ENCODE assay signal across 10 cellular contexts in genomic region chr1:234755449-234755863, GRCh38.
DNase-seq lines count a peak whose midpoint lies in the region; ATAC-seq and TF ChIP-seq lines count a peak whose summit lies in the region.
"Had no signal": no experiment of that assay in that cellular context is flagged by ENCODE, and none has a peak within 500 bp of the region (broad histone marks: within the 10 kb centered on the region; RNA-seq: fewer than 3 reads in every experiment).

No MANE protein-coding gene starts in this region.

- peak overlapping the region; percentile 1; the same call in 1 of the 2 replicates for H2AFZ ChIP-seq in SK-N-SH (ENCODE audit: low read depth)

- H3K9ac ChIP-seq in SK-N-SH, result no peak overlapping the region; the same call in 1 of the 2 replicates

- H3K9me3 Mint-ChIP-seq in WTC11, result peaks cover 4% of the 10 kb centered on the region; the same call in 1 of the 2 replicates

- no peaks in the 10 kb centered on the region for H3F3A ChIP-seq in SK-N-SH (replicated peaks; ENCODE audit: insufficient read depth)

- no peaks in the 10 kb centered on the region for H3K36me3 Mint-ChIP-seq in WTC11

- WGBS in SK-N-SH (ENCODE audit: low lambda C conversion rate), result 47% methylated on average over 8 of the region's 8 CpGs
- WGBS in right cardiac atrium, result 31% methylated on average over 8 of the region's 8 CpGs
- WGBS in tibial nerve, 2 donors, result 52 to 55% methylated on average over 8 of the region's 8 CpGs

- H3K36me3 ChIP-seq in SK-N-SH (replicated peaks in 1 of 2; ENCODE audit: control insufficient read depth in 1 of 2, insufficient read depth in 2 of 2, low read length in 1 of 2) (no peaks in the 10 kb centered on the region), tibial nerve (no peaks in the 10 kb centered on the region)

- no peaks in the 10 kb centered on the region for H3K9me3 ChIP-seq in SK-N-SH
- no peaks in the 10 kb centered on the region for H3K9me3 ChIP-seq in right cardiac atrium (ENCODE audit: control insufficient read depth, low read length)
- no peaks in the 10 kb centered on the region for H3K9me3 ChIP-seq in tibial nerve

- H3K79me2 ChIP-seq in SK-N-SH (ENCODE audit: insufficient read depth), result no peaks in the 10 kb centered on the region

- TF ChIP-seq CTCF in SK-N-SH (IDR thresholded peaks at IDR 0.05), result no peak
- TF ChIP-seq CTCF in tibial nerve (IDR thresholded peaks at IDR 0.05), result no peak
- TF ChIP-seq CTCF in WTC11 (IDR thresholded peaks at IDR 0.05), result no peak

- ATAC-seq in right cardiac atrium (peak; percentile 84 to 88), HG03135 (IDR thresholded peaks at IDR 0.05; ENCODE audit: unreplicated experiment) (no peak), WTC11 (no peak), GM19023 (IDR thresholded peaks at IDR 0.05; ENCODE audit: unreplicated experiment) (no peak)

- CTCF ChIA-PET in SK-N-SH (lab: Yijun Ruan, JAX) (interaction anchor here (0.7 to 1.1 kb wide), 2 partner anchors 21 to 328 kb away, joined by 3 read pairs; no protein-coding TSS in a partner anchor), WTC11 (lab: Charles Lee) (interaction anchor here (0.6 to 0.7 kb wide), 2 partner anchors 11 to 103 kb away, joined by 3 to 4 read pairs; no protein-coding TSS in a partner anchor)

- peaks cover 2% of the 10 kb centered on the region; the same call in 1 of the 2 replicates for H3K27me3 Mint-ChIP-seq in WTC11 (ENCODE audit: low read depth)

- TF ChIP-seq RAD21 in SK-N-SH (IDR thresholded peaks at IDR 0.05; ENCODE audit: low read length), result no peak

- peak overlapping the region in 1 of 2 experiments; percentile 42; a peak in 2 of 4 replicates for H3K27ac ChIP-seq in SK-N-SH (ENCODE audit: low read depth in 2 of 2, low read length in 1 of 2)
- H3K27ac ChIP-seq in right cardiac atrium (ENCODE audit: low read length), result peak overlapping the region; percentile 59
- H3K27ac ChIP-seq in tibial nerve, result no peak overlapping the region
- H3K27ac ChIP-seq: 22Rv1, epithelial cell of prostate had no signal

- H3K4me2 ChIP-seq in SK-N-SH, result peak overlapping the region; percentile 11; the same call in 1 of the 2 replicates

- POLR2A ChIA-PET in SK-N-SH (lab: Yijun Ruan, JAX) (interaction anchor here (0.8 kb wide), 1 partner anchor 10 kb away, joined by 4 read pairs; no protein-coding TSS in a partner anchor), WTC11 (lab: Charles Lee) (interaction anchor here (1.1 kb wide), 1 partner anchor 16 kb away, joined by 4 read pairs; no protein-coding TSS in a partner anchor)

- H3K9me2 ChIP-seq in SK-N-SH, result no peaks in the 10 kb centered on the region

- H3K27me3 ChIP-seq in SK-N-SH (ENCODE audit: insufficient read depth) (no peaks in the 10 kb centered on the region), right cardiac atrium (ENCODE audit: control insufficient read depth, insufficient read depth) (no peaks in the 10 kb centered on the region), tibial nerve (no peaks in the 10 kb centered on the region)

- H3K27ac Mint-ChIP-seq in WTC11, result no peak overlapping the region

- H3K4me1 ChIP-seq in SK-N-SH (ENCODE audit: control insufficient read depth in 1 of 2, insufficient read depth in 2 of 2, low read depth in 1 of 2, low read length in 1 of 2) (peaks cover 6 to 18% of the 10 kb centered on the region in 2 experiments; a peak in 2 of 4 replicates), right cardiac atrium (ENCODE audit: control insufficient read depth, insufficient read depth, low read length) (peaks cover 9% of the 10 kb centered on the region), tibial nerve (peaks cover 0 to 21% (median 4%) of the 10 kb centered on the region in 4 donors)

- no peak overlapping the region for H3K4me3 Mint-ChIP-seq in WTC11

- TF ChIP-seq EP300 in SK-N-SH (IDR thresholded peaks at IDR 0.05; ENCODE audit: borderline replicate concordance in 1 of 2, low read depth in 1 of 2, low read length in 1 of 2) (no peak), tibial nerve (IDR thresholded peaks at IDR 0.05) (peak in 1 of 2 donors; percentile 58)

- no peaks in the 10 kb centered on the region for H4K20me1 ChIP-seq in SK-N-SH (ENCODE audit: insufficient read depth)

- H3K4me1 Mint-ChIP-seq in WTC11, result peaks cover 20% of the 10 kb centered on the region

- intact Hi-C loops in right cardiac atrium (cut with DNase I), result no loop called here

- TF ChIP-seq POLR2A in tibial nerve (IDR thresholded peaks at IDR 0.05), result no peak

- H3K4me3 ChIP-seq in SK-N-SH (ENCODE audit: low read depth in 2 of 2, low read length in 1 of 2), result no peak overlapping the region
- no peak overlapping the region for H3K4me3 ChIP-seq in right cardiac atrium (ENCODE audit: low read length)
- H3K4me3 ChIP-seq in tibial nerve, result no peak overlapping the region

- peak; percentile 55 for DNase-seq in DMS53 (lab: John Stamatoyannopoulos, UW)
- no peak for DNase-seq in DMS53 treated with DMSO at 0.1 percent for 48 hours (lab: John Stamatoyannopoulos, UW; ENCODE audit: unreplicated experiment)
- no peak for DNase-seq in SK-N-SH
- DNase-seq in right cardiac atrium, result peak; percentile 81 to 91 (median 91)
- DNase-seq in tibial nerve (ENCODE audit: low spot score in 2 of 2), result peak; percentile 83 to 90
- DNase-seq in WTC11 (ENCODE audit: low spot score), result no peak

TF ChIP-seq in SK-N-SH, 30 proteins besides CTCF, POLR2A, EP300 and RAD21 (continues in another document):
- TF ChIP-seq SIN3A (IDR thresholded peaks at IDR 0.05; ENCODE audit: borderline replicate concordance, low read depth, low read length) (no peak), FOSL2 (IDR thresholded peaks at IDR 0.05; ENCODE audit: borderline replicate concordance, low read depth) (no peak), RXRA (IDR thresholded peaks at IDR 0.05; ENCODE audit: borderline replicate concordance, low read depth) (no peak; the same call in 1 of the 2 replicates), SMC3 (IDR thresholded peaks at IDR 0.05; ENCODE audit: low read depth, low read length) (no peak), ZBTB33 (IDR thresholded peaks at IDR 0.05; ENCODE audit: borderline replicate concordance, low read depth) (no peak), USF1 (IDR thresholded peaks at IDR 0.05; ENCODE audit: borderline replicate concordance, low read depth) (peak; percentile 94), TCF12 (IDR thresholded peaks at IDR 0.05) (peak; percentile 51; the same call in 1 of the 2 replicates)

TF ChIP-seq in WTC11, 78 proteins besides CTCF, POLR2A, EP300 and RAD21 (continues in another document):
- TF ChIP-seq HMGA2 (CRISPR knock-in tag; IDR thresholded peaks at IDR 0.05) (no peak), JUN (CRISPR knock-in tag; IDR thresholded peaks at IDR 0.05) (no peak), MXD4 (CRISPR knock-in tag; IDR thresholded peaks at IDR 0.05; ENCODE audit: borderline replicate concordance) (no peak), HMGXB4 (CRISPR knock-in tag; IDR thresholded peaks at IDR 0.05) (no peak), TEAD1 (CRISPR knock-in tag; IDR thresholded peaks at IDR 0.05) (no peak), E2F4 (CRISPR knock-in tag; IDR thresholded peaks at IDR 0.05; ENCODE audit: borderline replicate concordance, low read depth) (no peak), NR2C2 (CRISPR knock-in tag; IDR thresholded peaks at IDR 0.05) (no peak), IRF2 (CRISPR knock-in tag; IDR thresholded peaks at IDR 0.05; ENCODE audit: borderline replicate concordance, low read depth) (no peak), ATF1 (CRISPR knock-in tag; IDR thresholded peaks at IDR 0.05) (no peak), NFYB (CRISPR knock-in tag; conservative IDR thresholded peaks at IDR 0.05; ENCODE audit: low read depth) (no peak), ZNF138 (CRISPR knock-in tag; conservative IDR thresholded peaks at IDR 0.05) (no peak), PRRX2 (CRISPR knock-in tag; IDR thresholded peaks at IDR 0.05) (no peak), NFATC4 (CRISPR knock-in tag; IDR thresholded peaks at IDR 0.05) (no peak), ZNF425 (CRISPR knock-in tag; conservative IDR thresholded peaks at IDR 0.05) (no peak)

Comparison
In these comparisons a context has a peak if more than half of its experiments do, and no peak if none do; other contexts are left out.
1. DNase-seq: peak in DMS53 (single experiment), right cardiac atrium (3 of 3) and tibial nerve (2 of 2); none in DMS53 treated with DMSO at 0.1 percent for 48 hours (single experiment), SK-N-SH (single experiment) and WTC11 (single experiment).
2. ATAC-seq: peak in right cardiac atrium (2 of 2); none in HG03135 (single experiment), WTC11 (single experiment) and GM19023 (single experiment).